In the genomic region with DNA sequence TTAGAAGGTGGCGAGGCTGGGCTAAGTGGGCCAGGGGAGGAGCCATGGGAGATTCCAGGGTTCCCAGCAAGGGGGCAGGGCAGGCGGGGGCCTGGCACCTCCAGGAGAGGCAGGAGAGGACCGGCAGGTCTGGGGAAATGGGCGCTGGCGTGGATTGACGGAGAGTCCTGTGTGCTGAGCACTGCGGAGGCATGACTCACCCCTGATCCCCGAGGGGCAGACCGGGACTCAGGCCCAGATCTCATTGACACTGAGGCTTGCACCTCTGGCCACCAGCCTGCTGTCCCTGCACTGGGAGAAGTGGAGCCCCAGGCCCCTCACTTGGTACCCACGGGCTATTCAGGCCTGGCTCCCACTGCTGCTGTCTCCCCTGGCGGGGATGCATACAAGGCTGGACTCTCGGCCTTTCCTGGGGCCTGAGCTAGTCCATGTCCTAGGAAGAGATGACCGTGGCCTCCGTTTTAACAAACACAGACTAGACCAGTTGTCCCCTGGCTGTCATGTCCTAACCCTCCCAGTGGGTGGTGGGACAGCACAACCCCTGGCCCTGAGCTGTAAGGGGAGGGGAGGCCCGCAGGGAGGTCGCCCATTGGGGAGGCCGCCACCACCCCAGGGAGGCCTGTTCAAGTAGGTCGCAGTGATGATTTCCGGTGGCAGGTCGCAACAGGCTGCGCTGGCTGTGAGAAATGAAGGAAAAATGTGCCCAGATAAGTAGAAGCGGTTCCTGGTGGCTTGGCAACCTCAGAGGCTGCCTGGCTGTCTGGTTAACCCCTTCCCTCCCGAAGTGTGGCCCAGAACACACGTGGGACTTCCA, we compare ENCODE assay signal across 1 cellular context.
TF ChIP-seq lines count a peak whose summit lies in the region.

No MANE protein-coding gene starts in this region.

TF ChIP-seq in SK-N-SH, 30 proteins besides CTCF, POLR2A, EP300 and RAD21 (continued from another document):
- TF ChIP-seq FOSL2 (IDR thresholded peaks at IDR 0.05; ENCODE audit: borderline replicate concordance, low read depth) (peak; percentile 66; the same call in 1 of the 2 replicates), POLR2AphosphoS5 (IDR thresholded peaks at IDR 0.05; ENCODE audit: low read depth, low read length) (no peak), CHD2 (IDR thresholded peaks at IDR 0.05; ENCODE audit: low read length, partially characterized antibody) (no peak), MXI1 (IDR thresholded peaks at IDR 0.05; ENCODE audit: low read depth, low read length) (no peak), RCOR1 (IDR thresholded peaks at IDR 0.05; ENCODE audit: low read length) (no peak), ZBTB33 (IDR thresholded peaks at IDR 0.05; ENCODE audit: borderline replicate concordance, low read depth) (no peak; the same call in 1 of the 2 replicates), JUND (IDR thresholded peaks at IDR 0.05) (peak; percentile 49; the same call in 1 of the 2 replicates), TCF12 (IDR thresholded peaks at IDR 0.05) (no peak; the same call in none of the 2 replicates), ELF1 (IDR thresholded peaks at IDR 0.05) (peak; percentile 38; the same call in 1 of the 2 replicates)
- TF ChIP-seq, protein P1, sequence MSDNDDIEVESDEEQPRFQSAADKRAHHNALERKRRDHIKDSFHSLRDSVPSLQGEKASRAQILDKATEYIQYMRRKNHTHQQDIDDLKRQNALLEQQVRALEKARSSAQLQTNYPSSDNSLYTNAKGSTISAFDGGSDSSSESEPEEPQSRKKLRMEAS (IDR thresholded peaks at IDR 0.05; ENCODE audit: low read depth): 0 out of 2 replicates have a peak, but pooled peaks have one; percentile 6
- TF ChIP-seq, protein P2, sequence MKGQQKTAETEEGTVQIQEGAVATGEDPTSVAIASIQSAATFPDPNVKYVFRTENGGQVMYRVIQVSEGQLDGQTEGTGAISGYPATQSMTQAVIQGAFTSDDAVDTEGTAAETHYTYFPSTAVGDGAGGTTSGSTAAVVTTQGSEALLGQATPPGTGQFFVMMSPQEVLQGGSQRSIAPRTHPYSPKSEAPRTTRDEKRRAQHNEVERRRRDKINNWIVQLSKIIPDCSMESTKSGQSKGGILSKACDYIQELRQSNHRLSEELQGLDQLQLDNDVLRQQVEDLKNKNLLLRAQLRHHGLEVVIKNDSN (IDR thresholded peaks at IDR 0.05; ENCODE audit: borderline replicate concordance, low read depth): no peak
- TF ChIP-seq, protein P3, sequence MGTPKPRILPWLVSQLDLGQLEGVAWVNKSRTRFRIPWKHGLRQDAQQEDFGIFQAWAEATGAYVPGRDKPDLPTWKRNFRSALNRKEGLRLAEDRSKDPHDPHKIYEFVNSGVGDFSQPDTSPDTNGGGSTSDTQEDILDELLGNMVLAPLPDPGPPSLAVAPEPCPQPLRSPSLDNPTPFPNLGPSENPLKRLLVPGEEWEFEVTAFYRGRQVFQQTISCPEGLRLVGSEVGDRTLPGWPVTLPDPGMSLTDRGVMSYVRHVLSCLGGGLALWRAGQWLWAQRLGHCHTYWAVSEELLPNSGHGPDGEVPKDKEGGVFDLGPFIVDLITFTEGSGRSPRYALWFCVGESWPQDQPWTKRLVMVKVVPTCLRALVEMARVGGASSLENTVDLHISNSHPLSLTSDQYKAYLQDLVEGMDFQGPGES (IDR thresholded peaks at IDR 0.05; ENCODE audit: low read depth, low read length): no peak
- TF ChIP-seq, protein P4, sequence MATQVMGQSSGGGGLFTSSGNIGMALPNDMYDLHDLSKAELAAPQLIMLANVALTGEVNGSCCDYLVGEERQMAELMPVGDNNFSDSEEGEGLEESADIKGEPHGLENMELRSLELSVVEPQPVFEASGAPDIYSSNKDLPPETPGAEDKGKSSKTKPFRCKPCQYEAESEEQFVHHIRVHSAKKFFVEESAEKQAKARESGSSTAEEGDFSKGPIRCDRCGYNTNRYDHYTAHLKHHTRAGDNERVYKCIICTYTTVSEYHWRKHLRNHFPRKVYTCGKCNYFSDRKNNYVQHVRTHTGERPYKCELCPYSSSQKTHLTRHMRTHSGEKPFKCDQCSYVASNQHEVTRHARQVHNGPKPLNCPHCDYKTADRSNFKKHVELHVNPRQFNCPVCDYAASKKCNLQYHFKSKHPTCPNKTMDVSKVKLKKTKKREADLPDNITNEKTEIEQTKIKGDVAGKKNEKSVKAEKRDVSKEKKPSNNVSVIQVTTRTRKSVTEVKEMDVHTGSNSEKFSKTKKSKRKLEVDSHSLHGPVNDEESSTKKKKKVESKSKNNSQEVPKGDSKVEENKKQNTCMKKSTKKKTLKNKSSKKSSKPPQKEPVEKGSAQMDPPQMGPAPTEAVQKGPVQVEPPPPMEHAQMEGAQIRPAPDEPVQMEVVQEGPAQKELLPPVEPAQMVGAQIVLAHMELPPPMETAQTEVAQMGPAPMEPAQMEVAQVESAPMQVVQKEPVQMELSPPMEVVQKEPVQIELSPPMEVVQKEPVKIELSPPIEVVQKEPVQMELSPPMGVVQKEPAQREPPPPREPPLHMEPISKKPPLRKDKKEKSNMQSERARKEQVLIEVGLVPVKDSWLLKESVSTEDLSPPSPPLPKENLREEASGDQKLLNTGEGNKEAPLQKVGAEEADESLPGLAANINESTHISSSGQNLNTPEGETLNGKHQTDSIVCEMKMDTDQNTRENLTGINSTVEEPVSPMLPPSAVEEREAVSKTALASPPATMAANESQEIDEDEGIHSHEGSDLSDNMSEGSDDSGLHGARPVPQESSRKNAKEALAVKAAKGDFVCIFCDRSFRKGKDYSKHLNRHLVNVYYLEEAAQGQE (IDR thresholded peaks at IDR 0.05; ENCODE audit: low read depth, low read length): no peak
